Comparison of ENCODE assay signal across 9 cellular contexts in the genomic region with DNA sequence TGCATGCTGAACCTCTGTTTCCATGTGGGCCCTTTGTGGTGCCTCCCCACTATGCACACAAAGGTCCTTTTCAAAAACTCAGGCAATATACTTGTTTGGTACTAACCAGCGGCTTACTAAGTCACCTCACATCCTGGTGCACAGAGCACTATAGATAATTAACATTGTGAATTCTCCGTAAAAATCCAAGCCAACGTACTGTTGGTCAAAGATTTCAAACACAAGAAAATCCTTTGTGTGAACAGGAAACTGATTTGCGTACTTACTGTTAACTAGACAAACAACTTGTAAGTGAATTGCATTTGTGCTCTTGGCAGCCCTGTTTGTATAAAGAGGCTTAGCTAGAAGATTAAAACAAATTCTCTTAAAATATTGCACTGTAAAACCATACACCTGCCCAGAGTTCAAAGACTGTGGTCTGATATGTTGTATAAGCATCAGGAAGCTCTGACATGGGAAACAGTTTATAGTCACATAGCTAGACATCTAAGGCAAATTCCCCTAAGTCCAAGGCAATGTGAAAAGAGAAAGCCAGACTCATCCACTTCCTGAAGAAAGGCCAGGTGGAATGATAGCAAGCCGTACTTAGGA.
DNase-seq lines count a peak whose midpoint lies in the region; ATAC-seq, FAIRE-seq and TF ChIP-seq lines count a peak whose summit lies in the region.
"Had no signal": no experiment of that assay in that cellular context is flagged by ENCODE, and none has a peak within 500 bp of the region (broad histone marks: within the 10 kb centered on the region; RNA-seq: fewer than 3 reads in every experiment).

No MANE protein-coding gene starts in this region.

- TF ChIP-seq CTCF in Loucy (conservative IDR thresholded peaks at IDR 0.05; ENCODE audit: low read length) (no peak), astrocyte (IDR thresholded peaks at IDR 0.05; ENCODE audit: insufficient read depth, low read depth, low read length) (no peak), nephron (IDR thresholded peaks at IDR 0.05; ENCODE audit: unreplicated experiment in 3 of 3) (no peak)
- no peak for TF ChIP-seq CTCF in activated CD8-positive, alpha-beta T cell treated with anti-CD3 and anti-CD28 coated beads for 36 hours (IDR thresholded peaks at IDR 0.05)

- H3K36me3 Mint-ChIP-seq in astrocyte (ENCODE audit: low read depth, unreplicated experiment): no peaks in the 10 kb centered on the region
- peaks cover 20% of the 10 kb centered on the region for H3K36me3 Mint-ChIP-seq in nephron (ENCODE audit: low read depth)
- H3K36me3 Mint-ChIP-seq in activated CD8-positive, alpha-beta T cell treated with anti-CD3 and anti-CD28 coated beads for 36 hours (ENCODE audit: low read depth): peaks cover 9% of the 10 kb centered on the region

- H3K9me3 Mint-ChIP-seq in astrocyte (ENCODE audit: unreplicated experiment): no peaks in the 10 kb centered on the region
- no peaks in the 10 kb centered on the region for H3K9me3 Mint-ChIP-seq in nephron
- no peaks in the 10 kb centered on the region for H3K9me3 Mint-ChIP-seq in activated CD8-positive, alpha-beta T cell treated with anti-CD3 and anti-CD28 coated beads for 36 hours
- H3K9me3 Mint-ChIP-seq: effector memory CD8-positive, alpha-beta T cell had no signal

- H3K36me3 ChIP-seq in Loucy (ENCODE audit: insufficient read depth, low read length): no peaks in the 10 kb centered on the region
- no peaks in the 10 kb centered on the region for H3K36me3 ChIP-seq in astrocyte (ENCODE audit: insufficient read depth, low read length)
- H3K36me3 ChIP-seq: adrenal gland had no signal

- POLR2A ChIA-PET in activated CD8-positive, alpha-beta T cell treated with anti-CD3 and anti-CD28 coated beads for 36 hours (lab: Charles Lee): interaction anchor here (0.6 kb wide), 1 partner anchor 237 kb away, joined by 4 read pairs; no protein-coding TSS in a partner anchor

- H3K79me2 ChIP-seq in Loucy (ENCODE audit: insufficient read depth, low read length) (no peaks in the 10 kb centered on the region), astrocyte (ENCODE audit: insufficient read depth, low read length) (no peaks in the 10 kb centered on the region)

- no peaks in the 10 kb centered on the region for H3K9me2 ChIP-seq in Loucy (replicated peaks; ENCODE audit: low read depth, low read length)

- H3K27me3 ChIP-seq in Loucy (ENCODE audit: insufficient read depth, low read length, poor library complexity, severe bottlenecking): no peaks in the 10 kb centered on the region
- no peaks in the 10 kb centered on the region for H3K27me3 ChIP-seq in astrocyte (ENCODE audit: insufficient read depth, low read length)
- H3K27me3 ChIP-seq: adrenal gland had no signal

- no peak overlapping the region for H3K9ac ChIP-seq in Loucy (ENCODE audit: low read depth, low read length, poor library complexity, severe bottlenecking)
- H3K9ac ChIP-seq in astrocyte (ENCODE audit: low read length): no peak overlapping the region

- ATAC-seq in activated CD8-positive, alpha-beta T cell treated with anti-CD3 and anti-CD28 coated beads for 36 hours: no peak
- ATAC-seq in HG03342 (IDR thresholded peaks at IDR 0.05; ENCODE audit: unreplicated experiment): no peak
- ATAC-seq: effector memory CD8-positive, alpha-beta T cell had no signal

- H3K4me1 ChIP-seq in Loucy (ENCODE audit: insufficient read depth, low read length, poor library complexity, severe bottlenecking) (peaks cover 28% of the 10 kb centered on the region), astrocyte (ENCODE audit: insufficient read depth, low read length) (peaks cover 18% of the 10 kb centered on the region)

- CTCF ChIA-PET in activated CD8-positive, alpha-beta T cell treated with anti-CD3 and anti-CD28 coated beads for 36 hours (lab: Charles Lee): interaction anchor here (1.3 kb wide), 1 partner anchor 9 kb away, joined by 3 read pairs; no protein-coding TSS in a partner anchor

- no peak overlapping the region for H2AFZ ChIP-seq in Loucy (ENCODE audit: low read length)
- no peak overlapping the region for H2AFZ ChIP-seq in astrocyte (ENCODE audit: low read depth, low read length)

- intact Hi-C loops in activated CD8-positive, alpha-beta T cell treated with anti-CD3 and anti-CD28 coated beads for 36 hours (cut with micrococcal nuclease): no loop called here

- no peaks in the 10 kb centered on the region for H3F3A ChIP-seq in Loucy (ENCODE audit: low read depth)

- H3K27ac ChIP-seq in astrocyte (ENCODE audit: low read depth, low read length): no peak overlapping the region
- H3K27ac ChIP-seq: adrenal gland had no signal

- H4K20me1 ChIP-seq in Loucy (ENCODE audit: insufficient read depth, low read length, poor library complexity, severe bottlenecking) (no peaks in the 10 kb centered on the region), astrocyte (ENCODE audit: insufficient read depth, low read length) (no peaks in the 10 kb centered on the region)

- H3K4me2 ChIP-seq in Loucy (ENCODE audit: low read depth, low read length, poor library complexity, severe bottlenecking) (peak overlapping the region; percentile 48), astrocyte (ENCODE audit: low read length) (peak overlapping the region; percentile 40)

- H3K9me3 ChIP-seq in Loucy (ENCODE audit: insufficient read depth, low read depth, low read length): no peaks in the 10 kb centered on the region
- no peaks in the 10 kb centered on the region for H3K9me3 ChIP-seq in astrocyte (ENCODE audit: insufficient read depth, low read depth, low read length)
- H3K9me3 ChIP-seq: adrenal gland had no signal

- no peak overlapping the region for H3K4me3 ChIP-seq in Loucy (ENCODE audit: low read length, poor library complexity, severe bottlenecking)
- no peak overlapping the region for H3K4me3 ChIP-seq in astrocyte (ENCODE audit: insufficient read depth, low read depth, low read length)
- H3K4me3 ChIP-seq: adrenal gland had no signal

- DNase-seq in DMS153 (lab: John Stamatoyannopoulos, UW): peak; percentile 5
- DNase-seq in astrocyte (ENCODE audit: low read depth): no peak
- no peak for DNase-seq in AG08395 (ENCODE audit: low spot score)
- DNase-seq in activated CD8-positive, alpha-beta T cell treated with anti-CD3 and anti-CD28 coated beads for 36 hours: no peak
- DNase-seq: effector memory CD8-positive, alpha-beta T cell had no signal

- H3K4me3 Mint-ChIP-seq in astrocyte (ENCODE audit: unreplicated experiment) (no peak overlapping the region), nephron (no peak overlapping the region)
- H3K4me3 Mint-ChIP-seq in activated CD8-positive, alpha-beta T cell treated with anti-CD3 and anti-CD28 coated beads for 36 hours: no peak overlapping the region
- H3K4me3 Mint-ChIP-seq: effector memory CD8-positive, alpha-beta T cell had no signal

- H3K27ac Mint-ChIP-seq in astrocyte (ENCODE audit: unreplicated experiment): no peak overlapping the region
- peak overlapping the region; percentile 38 to 80 (median 43) for H3K27ac Mint-ChIP-seq in nephron
- H3K27ac Mint-ChIP-seq in activated CD8-positive, alpha-beta T cell treated with anti-CD3 and anti-CD28 coated beads for 36 hours: no peak overlapping the region
- H3K27ac Mint-ChIP-seq: effector memory CD8-positive, alpha-beta T cell had no signal

- no peaks in the 10 kb centered on the region for H3K27me3 Mint-ChIP-seq in astrocyte (ENCODE audit: low read depth, unreplicated experiment)
- H3K27me3 Mint-ChIP-seq in nephron (ENCODE audit: low read depth): no peaks in the 10 kb centered on the region
- no peaks in the 10 kb centered on the region for H3K27me3 Mint-ChIP-seq in activated CD8-positive, alpha-beta T cell treated with anti-CD3 and anti-CD28 coated beads for 36 hours
- H3K27me3 Mint-ChIP-seq: effector memory CD8-positive, alpha-beta T cell had no signal

- H3K4me1 Mint-ChIP-seq in astrocyte (ENCODE audit: low read depth, unreplicated experiment) (peaks cover 19% of the 10 kb centered on the region), nephron (peaks cover 31% of the 10 kb centered on the region)
- H3K4me1 Mint-ChIP-seq in activated CD8-positive, alpha-beta T cell treated with anti-CD3 and anti-CD28 coated beads for 36 hours (ENCODE audit: low read depth): peaks cover 19% of the 10 kb centered on the region

- FAIRE-seq in astrocyte (lab: Jason Lieb, UNC): no peak

Comparison
In these comparisons a context has a peak if more than half of its experiments do, and no peak if none do; other contexts are left out.
1. H3K27ac Mint-ChIP-seq: peak in nephron (3 of 3); none in astrocyte (single experiment) and activated CD8-positive, alpha-beta T cell treated with anti-CD3 and anti-CD28 coated beads for 36 hours (single experiment).